7 cellular contexts compared by ENCODE assay signal in the genomic region with DNA sequence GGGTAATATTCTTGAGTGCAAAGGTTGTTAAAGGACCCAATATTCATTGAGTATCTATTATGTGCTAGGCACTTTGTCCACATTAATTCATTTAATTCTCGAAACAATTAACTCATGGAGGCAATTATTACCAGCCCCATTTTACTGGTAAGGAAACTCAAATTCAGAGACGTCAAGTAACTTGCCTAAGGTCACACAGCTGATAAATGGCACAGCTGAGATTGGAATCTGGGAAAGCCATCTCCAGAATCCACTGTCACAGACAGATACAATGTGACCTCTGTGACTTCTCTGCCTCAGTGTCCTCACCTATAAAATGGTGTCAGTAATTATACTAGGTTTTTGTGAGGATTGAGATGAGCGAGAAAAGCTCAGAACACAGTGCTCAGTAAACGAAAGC.
"Had no signal": no experiment of that assay in that cellular context is flagged by ENCODE, and none has a peak within 500 bp of the region (broad histone marks: within the 10 kb centered on the region; RNA-seq: fewer than 3 reads in every experiment).

No MANE protein-coding gene starts in this region.

- FAIRE-seq: HTR-8/SVneo had no signal

- H3K9ac ChIP-seq: KMS-11 had no signal

- H3K27ac ChIP-seq: HL-60, KMS-11 had no signal

- DNase-seq: IMR-90, Karpas-422, KBM-7, KG1 had no signal

- H3K4me2 ChIP-seq: KMS-11 had no signal
